In the genomic region with DNA sequence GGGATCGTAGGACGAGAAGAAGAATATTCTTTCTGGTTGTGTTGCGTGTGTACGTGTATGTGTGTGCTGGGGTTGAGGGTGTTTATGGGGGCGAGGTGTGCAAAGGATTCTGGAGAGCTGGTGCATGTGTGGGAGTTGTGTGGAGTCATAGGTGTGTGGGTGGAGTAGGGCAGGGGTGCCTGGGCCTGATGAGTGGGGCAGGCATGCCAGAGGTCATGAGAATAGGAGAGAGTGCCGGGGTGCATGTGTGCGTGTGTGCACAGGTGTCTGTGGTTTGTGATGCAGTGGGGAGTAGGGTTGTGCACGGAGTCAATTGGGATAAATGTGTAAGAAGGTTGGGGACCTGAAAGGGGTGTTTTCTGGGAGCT, we compare ENCODE assay signal across 6 cellular contexts. TPM values are rescaled to one million over a fixed set of nuclear protein-coding genes. Genes with fewer than 3 reads are reported as not detected.
DNase-seq lines count a peak whose midpoint lies in the region; ATAC-seq, FAIRE-seq and TF ChIP-seq lines count a peak whose summit lies in the region.

No MANE protein-coding gene starts in this region.

- H3K27ac ChIP-seq in CD8-positive, alpha-beta memory T cell (ENCODE audit: low read depth, low read length): no peak overlapping the region
- no peak overlapping the region for H3K27ac ChIP-seq in astrocyte (ENCODE audit: low read depth, low read length)
- no peak overlapping the region for H3K27ac ChIP-seq in muscle layer of colon (ENCODE audit: low read depth, low read length)

- H3K4me3 ChIP-seq in CD8-positive, alpha-beta memory T cell (ENCODE audit: low read length): peak overlapping the region; percentile 59
- H3K4me3 ChIP-seq in astrocyte (ENCODE audit: insufficient read depth, low read depth, low read length): peak overlapping the region; percentile 64
- H3K4me3 ChIP-seq in muscle layer of colon (ENCODE audit: low read depth in 1 of 2, low read length in 2 of 2): peak overlapping the region; percentile 57 to 70

- ATAC-seq in GM21825 (IDR thresholded peaks at IDR 0.05; ENCODE audit: unreplicated experiment) (no peak), GM18498 (IDR thresholded peaks at IDR 0.05; ENCODE audit: unreplicated experiment) (no peak)

- H3K36me3 Mint-ChIP-seq in CD8-positive, alpha-beta memory T cell: peaks cover 0 to 3% (median 2%) of the 10 kb centered on the region in 3 donors
- H3K36me3 Mint-ChIP-seq in astrocyte (ENCODE audit: low read depth, unreplicated experiment): peaks cover 5% of the 10 kb centered on the region

- no peaks in the 10 kb centered on the region for H3K36me3 ChIP-seq in CD8-positive, alpha-beta memory T cell (ENCODE audit: insufficient read depth, low read length)
- H3K36me3 ChIP-seq in astrocyte (ENCODE audit: insufficient read depth, low read length) (no peaks in the 10 kb centered on the region), muscle layer of colon (ENCODE audit: insufficient read depth, low read length) (no peaks in the 10 kb centered on the region)

- no peaks in the 10 kb centered on the region for H3K9me3 Mint-ChIP-seq in CD8-positive, alpha-beta memory T cell
- no peaks in the 10 kb centered on the region for H3K9me3 Mint-ChIP-seq in astrocyte (ENCODE audit: unreplicated experiment)

- H3K9ac ChIP-seq in astrocyte (ENCODE audit: low read length): peak overlapping the region; percentile 74
- H3K9ac ChIP-seq in muscle layer of colon (ENCODE audit: low read length): peak overlapping the region; percentile 45

- H4K20me1 ChIP-seq in astrocyte (ENCODE audit: insufficient read depth, low read length): no peaks in the 10 kb centered on the region

- POLR2A ChIA-PET in CD8-positive, alpha-beta memory T cell (lab: Charles Lee): no interaction called here

- TF ChIP-seq CTCF in astrocyte (IDR thresholded peaks at IDR 0.05; ENCODE audit: insufficient read depth, low read depth, low read length): no peak

- H3K4me3 Mint-ChIP-seq in CD8-positive, alpha-beta memory T cell: peak overlapping the region; percentile 66 to 90 (median 79)
- H3K4me3 Mint-ChIP-seq in astrocyte (ENCODE audit: unreplicated experiment): peak overlapping the region; percentile 80

- DNase-seq in CD8-positive, alpha-beta memory T cell: no peak
- no peak for DNase-seq in astrocyte (ENCODE audit: low read depth)
- DNase-seq in iPS-NIHi7 (ENCODE audit: extremely low spot score): no peak

- no peaks in the 10 kb centered on the region for H3K27me3 ChIP-seq in CD8-positive, alpha-beta memory T cell (ENCODE audit: insufficient read depth, low read length, poor library complexity, severe bottlenecking)
- no peaks in the 10 kb centered on the region for H3K27me3 ChIP-seq in astrocyte (ENCODE audit: insufficient read depth, low read length)
- H3K27me3 ChIP-seq in muscle layer of colon (ENCODE audit: control insufficient read depth in 1 of 2, insufficient read depth in 2 of 2, low read length in 2 of 2): no peaks in the 10 kb centered on the region

- H3K27ac Mint-ChIP-seq in CD8-positive, alpha-beta memory T cell: peak overlapping the region in 6 of 8 donors; percentile 8 to 90 (median 80)
- peak overlapping the region; percentile 44 for H3K27ac Mint-ChIP-seq in astrocyte (ENCODE audit: unreplicated experiment)

- H3K4me1 ChIP-seq in CD8-positive, alpha-beta memory T cell (ENCODE audit: insufficient read depth, low read length): peaks cover 10% of the 10 kb centered on the region
- peaks cover 20% of the 10 kb centered on the region for H3K4me1 ChIP-seq in astrocyte (ENCODE audit: insufficient read depth, low read length)
- peaks cover 28% of the 10 kb centered on the region for H3K4me1 ChIP-seq in muscle layer of colon (ENCODE audit: insufficient read depth, low read length)

- no peaks in the 10 kb centered on the region for H3K9me3 ChIP-seq in CD8-positive, alpha-beta memory T cell (ENCODE audit: low read length)
- H3K9me3 ChIP-seq in astrocyte (ENCODE audit: insufficient read depth, low read depth, low read length): no peaks in the 10 kb centered on the region
- no peaks in the 10 kb centered on the region for H3K9me3 ChIP-seq in muscle layer of colon (ENCODE audit: low read length)

- peak overlapping the region; percentile 84 for H3K4me2 ChIP-seq in astrocyte (ENCODE audit: low read length)

- H2AFZ ChIP-seq in astrocyte (ENCODE audit: low read depth, low read length): peak overlapping the region; percentile 94

- peaks cover 12 to 16% (median 13%) of the 10 kb centered on the region in 3 donors for H3K4me1 Mint-ChIP-seq in CD8-positive, alpha-beta memory T cell
- H3K4me1 Mint-ChIP-seq in astrocyte (ENCODE audit: low read depth, unreplicated experiment): peaks cover 8% of the 10 kb centered on the region

- H3K79me2 ChIP-seq in astrocyte (ENCODE audit: insufficient read depth, low read length): no peaks in the 10 kb centered on the region

- CTCF ChIA-PET in CD8-positive, alpha-beta memory T cell (lab: Charles Lee): no interaction called here

- FAIRE-seq in astrocyte (lab: Jason Lieb, UNC): no peak

- H3K27me3 Mint-ChIP-seq in CD8-positive, alpha-beta memory T cell: no peaks in the 10 kb centered on the region
- H3K27me3 Mint-ChIP-seq in astrocyte (ENCODE audit: low read depth, unreplicated experiment): no peaks in the 10 kb centered on the region

RNA-seq across cellular contexts. Expression of gene TMEM91, which starts 0.6 kb away (rescaled TPM):
- 1 to 10 TPM; 2.6 to 3.8 TPM for total RNA-seq in CD8-positive, alpha-beta memory T cell
- 3.7 TPM for polyA plus RNA-seq in CD8-positive, alpha-beta memory T cell
- 7.4 and 8.9 TPM in 2 replicates for total RNA-seq in astrocyte

RNA-seq across cellular contexts. Expression of gene B9D2, which starts 13.0 kb away (rescaled TPM):
- total RNA-seq in CD8-positive, alpha-beta memory T cell: 1 to 10 TPM; 8.5 to 9.7 TPM
- 15.4 TPM for polyA plus RNA-seq in CD8-positive, alpha-beta memory T cell
- total RNA-seq in astrocyte: 5.5 and 5.9 TPM in 2 replicates

RNA-seq across cellular contexts. Expression of gene EXOSC5, which starts 20.2 kb away (rescaled TPM):
- 10 to 100 TPM; 48.5 to 52.3 TPM for total RNA-seq in CD8-positive, alpha-beta memory T cell
- polyA plus RNA-seq in CD8-positive, alpha-beta memory T cell: 49.5 TPM
- 18.3 and 19.8 TPM in 2 replicates for total RNA-seq in astrocyte

RNA-seq across cellular contexts. Expression of gene BCKDHA, which starts 20.6 kb away (rescaled TPM):
- 10 to 100 TPM; 18.5 to 23.5 TPM for total RNA-seq in CD8-positive, alpha-beta memory T cell
- 52.1 TPM for polyA plus RNA-seq in CD8-positive, alpha-beta memory T cell
- 9.2 and 9.8 TPM in 2 replicates for total RNA-seq in astrocyte

RNA-seq across cellular contexts. Expression of gene TGFB1, which starts 23.3 kb away (rescaled TPM):
- total RNA-seq in CD8-positive, alpha-beta memory T cell: 100 to 1,000 TPM; 152 to 161 TPM
- 104 TPM for polyA plus RNA-seq in CD8-positive, alpha-beta memory T cell
- 155 and 199 TPM in 2 replicates for total RNA-seq in astrocyte
